33 cellular contexts compared by ENCODE assay signal in the genomic region with DNA sequence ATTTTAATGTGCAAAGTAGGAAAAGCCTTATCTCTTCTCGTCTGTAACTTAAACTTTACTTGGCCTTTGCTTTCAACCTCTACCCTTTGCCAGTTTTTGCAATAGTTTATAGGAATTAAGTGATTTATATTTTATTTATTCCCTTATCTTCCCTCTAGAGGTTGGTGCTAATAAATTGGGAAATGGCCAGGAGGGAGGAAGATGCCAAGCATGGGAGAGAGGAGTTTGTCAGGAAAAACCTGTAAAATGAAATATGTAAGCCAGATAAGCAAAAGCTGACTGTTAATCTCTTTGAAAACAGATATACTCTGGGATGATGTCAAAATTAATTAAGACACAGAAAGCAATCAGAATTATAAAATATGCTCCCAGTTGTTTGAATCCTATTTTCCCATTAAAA.
"Had no signal": no experiment of that assay in that cellular context is flagged by ENCODE, and none has a peak within 500 bp of the region (broad histone marks: within the 10 kb centered on the region; RNA-seq: fewer than 3 reads in every experiment).

No MANE protein-coding gene starts in this region.

- H3K36me3 ChIP-seq: adrenal gland, ascending aorta, breast epithelium, WERI-Rb-1 had no signal

- H3K27me3 ChIP-seq: adrenal gland, ascending aorta, breast epithelium had no signal

- H3K27ac ChIP-seq: adrenal gland, ascending aorta, breast epithelium, WERI-Rb-1 had no signal

- ATAC-seq: activated CD4-positive, alpha-beta T cell treated with anti-CD3 and anti-CD28 coated beads for 36 hours; activated CD4-positive, CD25-positive, alpha-beta regulatory T cell treated with anti-CD3 and anti-CD28 coated beads, Interleukin-2, amount 50 U/mL, for 24 hours; activated CD8-positive, alpha-beta memory T cell treated with anti-CD3 and anti-CD28 coated beads, Interleukin-2, amount 10 ng/mL, durations not matched to agents 7 days and 5 days; activated CD8-positive, alpha-beta T cell treated with anti-CD3 and anti-CD28 coated beads, Interleukin-2, amount 10 ng/mL, durations not matched to agents 7 days and 5 days; activated naive CD4-positive, alpha-beta T cell treated with anti-CD3 and anti-CD28 coated beads, Interleukin-2, amount 50 U/mL, for 72 hours; activated T-cell treated with anti-CD3 and anti-CD28 coated beads, Interleukin-2, amount 50 U/mL, for 72 hours; activated T-helper 17 cell treated with anti-CD3 and anti-CD28 coated beads, Interleukin-2, amount 50 U/mL, for 72 hours; WTC11 had no signal

- H3K4me3 ChIP-seq: adrenal gland, ascending aorta, breast epithelium had no signal

- H3K4me1 ChIP-seq: adrenal gland, ascending aorta, breast epithelium had no signal

- DNase-seq: activated CD4-positive, alpha-beta memory T cell treated with anti-CD3 and anti-CD28 coated beads, Interleukin-2, amount 10 ng/mL, durations not matched to agents 7 days and 5 days; activated CD4-positive, alpha-beta T cell treated with anti-CD3 and anti-CD28 coated beads for 1 hour; activated CD4-positive, alpha-beta T cell treated with anti-CD3 and anti-CD28 coated beads for 36 hours; activated CD4-positive, alpha-beta T cell treated with anti-CD3 and anti-CD28 coated beads for 48 hours; activated CD4-positive, alpha-beta T cell treated with anti-CD3 and anti-CD28 coated beads, Interleukin-2, amount 10 ng/mL, durations not matched to agents 7 days and 5 days; activated CD4-positive, alpha-beta T cell treated with anti-CD3 and anti-CD28 coated beads, Interleukin-2, amount 50 U/mL, for 48 hours; activated CD4-positive, CD25-positive, alpha-beta regulatory T cell; activated CD8-positive, alpha-beta memory T cell treated with anti-CD3 and anti-CD28 coated beads for 24 hours; activated CD8-positive, alpha-beta memory T cell treated with anti-CD3 and anti-CD28 coated beads, Interleukin-2, amount 10 ng/mL, durations not matched to agents 7 days and 5 days; activated CD8-positive, alpha-beta memory T cell treated with anti-CD3 and anti-CD28 coated beads, Interleukin-2, amount 50 U/mL, for 48 hours; activated CD8-positive, alpha-beta T cell treated with anti-CD3 and anti-CD28 coated beads, Interleukin-2, amount 10 ng/mL, durations not matched to agents 7 days and 5 days; activated effector memory CD4-positive, alpha-beta T cell treated with anti-CD3 and anti-CD28 coated beads, Interleukin-2, amount 50 U/mL, for 16 hours; activated gamma-delta T cell treated with Interleukin-2 at 50 U/mL for 16 hours; activated naive CD4-positive, alpha-beta T cell; activated naive CD4-positive, alpha-beta T cell treated with anti-CD3 and anti-CD28 coated beads for 36 hours; activated naive CD4-positive, alpha-beta T cell treated with anti-CD3 and anti-CD28 coated beads, Interleukin-2, amount 50 U/mL, for 16 hours; activated naive CD8-positive, alpha-beta T cell treated with anti-CD3 and anti-CD28 coated beads for 36 hours; activated T-cell treated with anti-CD3 and anti-CD28 coated beads, Interleukin-2, amount 50 U/mL, for 24 hours; activated T-cell treated with anti-CD3 and anti-CD28 coated beads, Interleukin-2, amount 50 U/mL, for 72 hours; adrenal gland; amygdala; anterior cingulate cortex; central memory CD4-positive, alpha-beta T cell; T-helper 1 cell; T-helper 2 cell; T-helper 9 cell; WERI-Rb-1 had no signal

- H3K9me3 ChIP-seq: adrenal gland, ascending aorta, breast epithelium had no signal
